Comparison of ENCODE assay signal across 13 cellular contexts in genomic region chr2:173414823-173415322, GRCh38.
DNase-seq lines count a peak whose midpoint lies in the region; ATAC-seq, FAIRE-seq and TF ChIP-seq lines count a peak whose summit lies in the region.
"Had no signal": no experiment of that assay in that cellular context is flagged by ENCODE, and none has a peak within 500 bp of the region (broad histone marks: within the 10 kb centered on the region; RNA-seq: fewer than 3 reads in every experiment).

No MANE protein-coding gene starts in this region.

- H3K4me3 ChIP-seq in bronchial epithelial cell (ENCODE audit: low read depth, low read length): no peak overlapping the region

- DNase-seq in EH (ENCODE audit: low read depth): peak; percentile 57
- peak; percentile 64 for DNase-seq in NCI-H524 treated with DMSO at 0.1 percent for 48 hours (lab: John Stamatoyannopoulos, UW)
- DNase-seq in bronchial epithelial cell (ENCODE audit: low read depth): peak; percentile 84
- peak; percentile 66 for DNase-seq in kidney tubule cell (ENCODE audit: low spot score)
- no peak for DNase-seq in SW 1271 (lab: John Stamatoyannopoulos, UW)
- DNase-seq in GM12892 (ENCODE audit: insufficient read length): no peak
- no peak for DNase-seq in D341Med (ENCODE audit: low spot score)
- DNase-seq: activated T-cell treated with anti-CD3 and anti-CD28 coated beads, Interleukin-2, amount 50 U/mL, for 72 hours; natural killer cell; NCI-H1105 treated with DMSO at 0.1 percent for 48 hours had no signal

- no peak for TF ChIP-seq CTCF in bronchial epithelial cell (IDR thresholded peaks at IDR 0.05; ENCODE audit: insufficient read depth, low read length, severe bottlenecking)

- no peak for FAIRE-seq in bronchial epithelial cell (lab: Jason Lieb, UNC)
- FAIRE-seq in GM12892 (lab: Jason Lieb, UNC): no peak
- FAIRE-seq: TTC549 had no signal

- no peaks in the 10 kb centered on the region for H3K27me3 ChIP-seq in bronchial epithelial cell (ENCODE audit: control insufficient read depth, insufficient read depth, low read length)

- no peak for ATAC-seq in GM18502 (IDR thresholded peaks at IDR 0.05; ENCODE audit: poor library complexity, unreplicated experiment)
- ATAC-seq: activated T-cell treated with anti-CD3 and anti-CD28 coated beads, Interleukin-2, amount 50 U/mL, for 72 hours; natural killer cell; stimulated activated effector memory CD8-positive, alpha-beta T cell treated with anti-CD3 and anti-CD28 coated beads, Interleukin-12 subunit alpha, Interleukin-12 subunit beta, amount 100 ng/mL, for 72 hours had no signal

- no peaks in the 10 kb centered on the region for H3K36me3 ChIP-seq in bronchial epithelial cell (ENCODE audit: control insufficient read depth, insufficient read depth, low read length)

- no peak for TF ChIP-seq POLR2A in GM12892 (IDR thresholded peaks at IDR 0.05; ENCODE audit: low read depth, low read length)

Comparison
In these comparisons a context has a peak if more than half of its experiments do, and no peak if none do; other contexts are left out.
1. DNase-seq: peak in EH (single experiment), NCI-H524 treated with DMSO at 0.1 percent for 48 hours (single experiment), bronchial epithelial cell (single experiment) and kidney tubule cell (single experiment); none in SW 1271 (0 of 2), GM12892 (single experiment) and D341Med (single experiment).